Comparison of ENCODE assay signal across 10 cellular contexts in the genomic region with DNA sequence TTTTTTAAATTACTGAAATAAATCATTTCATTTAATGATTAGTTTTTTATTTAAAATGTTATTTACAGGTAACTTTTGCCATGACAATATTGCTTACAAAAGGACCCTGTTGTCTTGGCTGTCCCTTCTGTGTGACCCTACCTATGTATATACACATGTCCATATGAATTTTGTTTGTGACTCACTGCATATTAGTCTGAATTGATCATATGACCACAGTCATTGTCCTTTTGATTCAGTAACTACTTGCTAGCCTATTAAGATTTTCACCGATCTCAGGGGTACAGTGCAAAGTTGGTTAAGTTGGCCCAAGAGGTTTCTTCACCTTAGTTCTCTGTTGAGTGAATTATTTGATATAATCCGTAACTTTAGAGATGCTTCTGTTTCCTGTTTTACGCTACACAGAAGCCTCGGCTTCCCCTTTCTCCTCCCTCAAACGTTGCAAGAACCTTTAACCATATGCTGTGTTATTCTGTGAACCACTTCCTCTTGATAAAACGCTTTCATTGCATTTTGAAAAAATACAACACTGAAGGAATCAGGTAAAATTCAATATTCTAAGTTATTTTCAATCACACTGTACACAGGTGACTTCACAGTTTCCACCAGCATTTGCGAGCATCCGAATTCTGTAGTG. TPM values are rescaled to one million over a fixed set of nuclear protein-coding genes. Genes with fewer than 3 reads are reported as not detected.
DNase-seq lines count a peak whose midpoint lies in the region; ATAC-seq and TF ChIP-seq lines count a peak whose summit lies in the region.
"Had no signal": no experiment of that assay in that cellular context is flagged by ENCODE, and none has a peak within 500 bp of the region (broad histone marks: within the 10 kb centered on the region; RNA-seq: fewer than 3 reads in every experiment).

No MANE protein-coding gene starts in this region.

- POLR2A ChIA-PET in naive thymus-derived CD8-positive, alpha-beta T cell (lab: Charles Lee), result interaction anchor here (0.6 to 2.7 kb wide), 15 partner anchors 9 to 56 kb away, joined by 3 to 19 read pairs (median 4); a partner anchor contains a TSS

- no peak for TF ChIP-seq CTCF in GM13976 (IDR thresholded peaks at IDR 0.05; ENCODE audit: borderline replicate concordance, control extremely low read depth, extremely low read depth, insufficient read depth, missing control alignments)

- ATAC-seq in GM18861 (IDR thresholded peaks at IDR 0.05; ENCODE audit: unreplicated experiment) (peak; percentile 55), HG02852 (IDR thresholded peaks at IDR 0.05; ENCODE audit: unreplicated experiment) (peak; percentile 50)
- ATAC-seq in naive thymus-derived CD8-positive, alpha-beta T cell, result peak; percentile 72 to 85

- peak overlapping the region; percentile 56 to 82 (median 73) for H3K4me3 Mint-ChIP-seq in naive thymus-derived CD8-positive, alpha-beta T cell

- no peaks in the 10 kb centered on the region for H3K27me3 Mint-ChIP-seq in naive thymus-derived CD8-positive, alpha-beta T cell

- peaks cover 35 to 85% (median 75%) of the 10 kb centered on the region in 4 donors for H3K4me1 Mint-ChIP-seq in naive thymus-derived CD8-positive, alpha-beta T cell

- peak; percentile 62 for DNase-seq in OCI-M1 (lab: John Stamatoyannopoulos, UW)
- DNase-seq in naive thymus-derived CD8-positive, alpha-beta T cell, result peak in 9 of 10 donors; percentile 37 to 88 (median 73)
- DNase-seq in GM13976 (ENCODE audit: low spot score), result no peak
- DNase-seq in DMS153 (lab: John Stamatoyannopoulos, UW), result no peak
- no peak for DNase-seq in HT-29 (ENCODE audit: low spot score)
- DNase-seq in LoVo (ENCODE audit: low spot score), result no peak
- DNase-seq: mammary epithelial cell had no signal

- H3K36me3 Mint-ChIP-seq in naive thymus-derived CD8-positive, alpha-beta T cell, result peaks cover 0 to 16% (median 9%) of the 10 kb centered on the region in 3 donors

- in situ Hi-C loops in GM13976 (cut with MboI; ENCODE audit: low sequenced_read_pairs, unreplicated experiment), result no loop called here

- H3K9me3 Mint-ChIP-seq in naive thymus-derived CD8-positive, alpha-beta T cell, result peaks cover 0 to 2% (median 0%) of the 10 kb centered on the region in 9 donors

- H3K27ac Mint-ChIP-seq in naive thymus-derived CD8-positive, alpha-beta T cell, result peak overlapping the region; percentile 67 to 97 (median 94)

RNA-seq across cellular contexts. Expression of a gene that starts 43.9 kb away (rescaled TPM):
- total RNA-seq in naive thymus-derived CD8-positive, alpha-beta T cell, result 100 to 1,000 TPM in 1 of 2 experiments, 10 to 100 TPM in 1; 91.6 to 102 TPM
- polyA plus RNA-seq in naive thymus-derived CD8-positive, alpha-beta T cell, result 10 to 100 TPM; 50.0 to 68.5 (median 65.1) TPM
- not detected in 2 replicates for total RNA-seq in HT-29 (2014; rRNA removed; shearing (Covaris generic))
- total RNA-seq: H1, mammary epithelial cell had no signal
- polyA plus RNA-seq: mammary epithelial cell had no signal

Comparison
In these comparisons a context has a peak if more than half of its experiments do, and no peak if none do; other contexts are left out.
1. DNase-seq: peak in OCI-M1 (single experiment) and naive thymus-derived CD8-positive, alpha-beta T cell (9 of 10); none in GM13976 (single experiment), DMS153 (single experiment), HT-29 (single experiment) and LoVo (single experiment).
2. RNA of a gene that starts 43.9 kb away (total RNA-seq): 91.6 to 102 TPM in naive thymus-derived CD8-positive, alpha-beta T cell; not detected in HT-29; every median in the first group is over 10 times any median in the second.
3. Peak in every context shown above with its lines, with median percentiles within 50 percentile points of each other: ATAC-seq.